ENCODE assay signal across 1 cellular context in the genomic region with DNA sequence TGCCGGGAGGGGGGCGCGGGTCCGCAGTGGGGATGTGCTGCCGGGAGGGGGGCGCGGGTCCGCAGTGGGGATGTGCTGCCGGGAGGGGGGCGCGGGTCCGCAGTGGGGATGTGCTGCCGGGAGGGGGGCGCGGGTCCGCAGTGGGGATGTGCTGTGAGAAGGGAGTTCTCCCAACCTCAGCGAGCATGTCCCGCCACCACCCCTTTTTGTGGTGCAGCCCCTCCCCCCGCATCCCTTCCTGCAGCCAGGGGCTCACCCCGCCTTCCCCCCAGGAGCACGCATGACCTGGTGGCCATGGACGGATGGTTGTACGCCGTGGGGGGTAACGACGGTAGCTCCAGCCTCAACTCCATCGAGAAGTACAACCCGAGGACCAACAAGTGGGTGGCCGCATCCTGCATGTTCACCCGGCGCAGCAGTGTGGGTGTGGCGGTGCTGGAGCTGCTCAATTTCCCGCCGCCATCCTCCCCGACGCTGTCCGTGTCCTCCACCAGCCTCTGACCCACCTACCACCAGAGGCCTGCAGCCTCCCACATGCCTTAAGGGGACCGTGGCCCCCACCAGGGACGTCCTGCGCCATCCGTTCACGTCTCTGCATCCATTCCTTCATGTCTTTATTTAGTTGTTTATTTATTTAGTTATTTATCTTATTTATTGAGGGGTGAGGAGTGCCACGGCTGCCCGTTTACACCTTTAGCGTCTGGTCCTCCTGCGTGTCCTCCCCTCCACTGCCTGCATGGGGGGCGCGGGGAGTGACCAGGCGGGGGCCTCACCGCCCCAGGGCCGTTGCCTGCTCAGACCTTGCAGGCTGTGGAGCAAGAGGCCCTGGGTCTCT.
TF ChIP-seq lines count a peak whose summit lies in the region.

No MANE protein-coding gene starts in this region.

TF ChIP-seq in HEK293, 187 proteins besides CTCF, POLR2A, EP300 and RAD21 (continued from another document and continues in another):
- TF ChIP-seq, protein P1, sequence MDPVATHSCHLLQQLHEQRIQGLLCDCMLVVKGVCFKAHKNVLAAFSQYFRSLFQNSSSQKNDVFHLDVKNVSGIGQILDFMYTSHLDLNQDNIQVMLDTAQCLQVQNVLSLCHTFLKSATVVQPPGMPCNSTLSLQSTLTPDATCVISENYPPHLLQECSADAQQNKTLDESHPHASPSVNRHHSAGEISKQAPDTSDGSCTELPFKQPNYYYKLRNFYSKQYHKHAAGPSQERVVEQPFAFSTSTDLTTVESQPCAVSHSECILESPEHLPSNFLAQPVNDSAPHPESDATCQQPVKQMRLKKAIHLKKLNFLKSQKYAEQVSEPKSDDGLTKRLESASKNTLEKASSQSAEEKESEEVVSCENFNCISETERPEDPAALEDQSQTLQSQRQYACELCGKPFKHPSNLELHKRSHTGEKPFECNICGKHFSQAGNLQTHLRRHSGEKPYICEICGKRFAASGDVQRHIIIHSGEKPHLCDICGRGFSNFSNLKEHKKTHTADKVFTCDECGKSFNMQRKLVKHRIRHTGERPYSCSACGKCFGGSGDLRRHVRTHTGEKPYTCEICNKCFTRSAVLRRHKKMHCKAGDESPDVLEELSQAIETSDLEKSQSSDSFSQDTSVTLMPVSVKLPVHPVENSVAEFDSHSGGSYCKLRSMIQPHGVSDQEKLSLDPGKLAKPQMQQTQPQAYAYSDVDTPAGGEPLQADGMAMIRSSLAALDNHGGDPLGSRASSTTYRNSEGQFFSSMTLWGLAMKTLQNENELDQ (tag by site-specific recombination; IDR thresholded peaks at IDR 0.05; ENCODE audit: low read depth), result no peak
- no peak for TF ChIP-seq ZNF292 (tag by site-specific recombination; IDR thresholded peaks at IDR 0.05; ENCODE audit: borderline replicate concordance, low read depth)
- TF ChIP-seq ZNF529 (tag by site-specific recombination; IDR thresholded peaks at IDR 0.05; ENCODE audit: insufficient replicate concordance), result no peak
- TF ChIP-seq, protein P2, sequence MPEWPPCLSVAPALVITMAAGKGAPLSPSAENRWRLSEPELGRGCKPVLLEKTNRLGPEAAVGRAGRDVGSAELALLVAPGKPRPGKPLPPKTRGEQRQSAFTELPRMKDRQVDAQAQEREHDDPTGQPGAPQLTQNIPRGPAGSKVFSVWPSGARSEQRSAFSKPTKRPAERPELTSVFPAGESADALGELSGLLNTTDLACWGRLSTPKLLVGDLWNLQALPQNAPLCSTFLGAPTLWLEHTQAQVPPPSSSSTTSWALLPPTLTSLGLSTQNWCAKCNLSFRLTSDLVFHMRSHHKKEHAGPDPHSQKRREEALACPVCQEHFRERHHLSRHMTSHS (tag by site-specific recombination; IDR thresholded peaks at IDR 0.05), result no peak
- no peak for TF ChIP-seq ZNF791 (tag by site-specific recombination; IDR thresholded peaks at IDR 0.05)
- peak; percentile 24; the same call in 1 of the 2 replicates for TF ChIP-seq KLF8 (tag by site-specific recombination; IDR thresholded peaks at IDR 0.05)
- TF ChIP-seq GLIS2 (tag by site-specific recombination; IDR thresholded peaks at IDR 0.05), result no peak
- peak; percentile 80 for TF ChIP-seq SCRT1 (tag by site-specific recombination; IDR thresholded peaks at IDR 0.05; ENCODE audit: borderline replicate concordance)
- no peak for TF ChIP-seq ZNF785 (tag by site-specific recombination; IDR thresholded peaks at IDR 0.05)
- no peak for TF ChIP-seq ZFP3 (tag by site-specific recombination; IDR thresholded peaks at IDR 0.05; ENCODE audit: low read depth)
- no peak for TF ChIP-seq PRDM1 (tag by site-specific recombination; IDR thresholded peaks at IDR 0.05)
- TF ChIP-seq ZNF629 (tag by site-specific recombination; IDR thresholded peaks at IDR 0.05), result no peak
- TF ChIP-seq ZNF670 (tag by site-specific recombination; IDR thresholded peaks at IDR 0.05; ENCODE audit: low read depth), result no peak
- TF ChIP-seq ZNF701 (tag by site-specific recombination; IDR thresholded peaks at IDR 0.05), result no peak
- TF ChIP-seq ZNF776 (tag by site-specific recombination; IDR thresholded peaks at IDR 0.05; ENCODE audit: borderline replicate concordance), result no peak
- no peak for TF ChIP-seq ZNF660 (tag by site-specific recombination; IDR thresholded peaks at IDR 0.05)
- TF ChIP-seq, protein P3, sequence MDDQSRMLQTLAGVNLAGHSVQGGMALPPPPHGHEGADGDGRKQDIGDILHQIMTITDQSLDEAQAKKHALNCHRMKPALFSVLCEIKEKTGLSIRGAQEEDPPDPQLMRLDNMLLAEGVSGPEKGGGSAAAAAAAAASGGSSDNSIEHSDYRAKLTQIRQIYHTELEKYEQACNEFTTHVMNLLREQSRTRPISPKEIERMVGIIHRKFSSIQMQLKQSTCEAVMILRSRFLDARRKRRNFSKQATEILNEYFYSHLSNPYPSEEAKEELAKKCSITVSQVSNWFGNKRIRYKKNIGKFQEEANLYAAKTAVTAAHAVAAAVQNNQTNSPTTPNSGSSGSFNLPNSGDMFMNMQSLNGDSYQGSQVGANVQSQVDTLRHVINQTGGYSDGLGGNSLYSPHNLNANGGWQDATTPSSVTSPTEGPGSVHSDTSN (CRISPR knock-in tag; IDR thresholded peaks at IDR 0.05), result no peak
- no peak for TF ChIP-seq ZNF223 (tag by site-specific recombination; IDR thresholded peaks at IDR 0.05)
- TF ChIP-seq, protein P4, sequence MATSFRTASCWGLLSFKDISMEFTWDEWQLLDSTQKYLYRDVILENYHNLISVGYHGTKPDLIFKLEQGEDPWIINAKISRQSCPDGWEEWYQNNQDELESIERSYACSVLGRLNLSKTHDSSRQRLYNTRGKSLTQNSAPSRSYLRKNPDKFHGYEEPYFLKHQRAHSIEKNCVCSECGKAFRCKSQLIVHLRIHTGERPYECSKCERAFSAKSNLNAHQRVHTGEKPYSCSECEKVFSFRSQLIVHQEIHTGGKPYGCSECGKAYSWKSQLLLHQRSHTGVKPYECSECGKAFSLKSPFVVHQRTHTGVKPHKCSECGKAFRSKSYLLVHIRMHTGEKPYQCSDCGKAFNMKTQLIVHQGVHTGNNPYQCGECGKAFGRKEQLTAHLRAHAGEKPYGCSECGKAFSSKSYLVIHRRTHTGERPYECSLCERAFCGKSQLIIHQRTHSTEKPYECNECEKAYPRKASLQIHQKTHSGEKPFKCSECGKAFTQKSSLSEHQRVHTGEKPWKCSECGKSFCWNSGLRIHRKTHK (tag by site-specific recombination; IDR thresholded peaks at IDR 0.05), result no peak
- no peak for TF ChIP-seq ZNF621 (tag by site-specific recombination; IDR thresholded peaks at IDR 0.05)
- TF ChIP-seq TRIM28 (IDR thresholded peaks at IDR 0.05; ENCODE audit: borderline replicate concordance, low read length), result no peak
- TF ChIP-seq ZNF169 (tag by site-specific recombination; IDR thresholded peaks at IDR 0.05), result no peak
- no peak for TF ChIP-seq ZFP69B (tag by site-specific recombination; IDR thresholded peaks at IDR 0.05)
- no peak for TF ChIP-seq ZNF16 (tag by site-specific recombination; IDR thresholded peaks at IDR 0.05; ENCODE audit: low read depth)
- TF ChIP-seq, protein P5, sequence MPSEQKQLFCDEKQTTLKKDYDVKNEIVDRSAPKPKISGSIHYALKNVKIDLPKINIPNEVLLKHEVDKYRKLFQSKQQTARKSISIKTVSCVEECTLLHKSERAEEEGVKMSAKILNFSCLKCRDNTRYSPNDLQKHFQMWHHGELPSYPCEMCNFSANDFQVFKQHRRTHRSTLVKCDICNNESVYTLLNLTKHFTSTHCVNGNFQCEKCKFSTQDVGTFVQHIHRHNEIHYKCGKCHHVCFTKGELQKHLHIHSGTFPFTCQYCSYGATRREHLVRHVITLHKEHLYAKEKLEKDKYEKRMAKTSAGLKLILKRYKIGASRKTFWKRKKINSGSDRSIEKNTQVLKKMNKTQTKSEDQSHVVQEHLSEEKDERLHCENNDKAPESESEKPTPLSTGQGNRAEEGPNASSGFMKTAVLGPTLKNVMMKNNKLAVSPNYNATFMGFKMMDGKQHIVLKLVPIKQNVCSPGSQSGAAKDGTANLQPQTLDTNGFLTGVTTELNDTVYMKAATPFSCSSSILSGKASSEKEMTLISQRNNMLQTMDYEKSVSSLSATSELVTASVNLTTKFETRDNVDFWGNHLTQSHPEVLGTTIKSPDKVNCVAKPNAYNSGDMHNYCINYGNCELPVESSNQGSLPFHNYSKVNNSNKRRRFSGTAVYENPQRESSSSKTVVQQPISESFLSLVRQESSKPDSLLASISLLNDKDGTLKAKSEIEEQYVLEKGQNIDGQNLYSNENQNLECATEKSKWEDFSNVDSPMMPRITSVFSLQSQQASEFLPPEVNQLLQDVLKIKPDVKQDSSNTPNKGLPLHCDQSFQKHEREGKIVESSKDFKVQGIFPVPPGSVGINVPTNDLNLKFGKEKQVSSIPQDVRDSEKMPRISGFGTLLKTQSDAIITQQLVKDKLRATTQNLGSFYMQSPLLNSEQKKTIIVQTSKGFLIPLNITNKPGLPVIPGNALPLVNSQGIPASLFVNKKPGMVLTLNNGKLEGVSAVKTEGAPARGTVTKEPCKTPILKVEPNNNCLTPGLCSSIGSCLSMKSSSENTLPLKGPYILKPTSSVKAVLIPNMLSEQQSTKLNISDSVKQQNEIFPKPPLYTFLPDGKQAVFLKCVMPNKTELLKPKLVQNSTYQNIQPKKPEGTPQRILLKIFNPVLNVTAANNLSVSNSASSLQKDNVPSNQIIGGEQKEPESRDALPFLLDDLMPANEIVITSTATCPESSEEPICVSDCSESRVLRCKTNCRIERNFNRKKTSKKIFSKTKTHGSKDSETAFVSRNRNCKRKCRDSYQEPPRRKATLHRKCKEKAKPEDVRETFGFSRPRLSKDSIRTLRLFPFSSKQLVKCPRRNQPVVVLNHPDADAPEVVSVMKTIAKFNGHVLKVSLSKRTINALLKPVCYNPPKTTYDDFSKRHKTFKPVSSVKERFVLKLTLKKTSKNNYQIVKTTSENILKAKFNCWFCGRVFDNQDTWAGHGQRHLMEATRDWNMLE (tag by site-specific recombination; conservative IDR thresholded peaks at IDR 0.05; ENCODE audit: low read depth), result no peak
- TF ChIP-seq ZFHX2 (tag by site-specific recombination; conservative IDR thresholded peaks at IDR 0.05), result 0 out of 2 replicates have a peak, but pooled peaks have one; percentile 34
- no peak for TF ChIP-seq ZIC2 (tag by site-specific recombination; IDR thresholded peaks at IDR 0.05)
- TF ChIP-seq YY1 (tag by site-specific recombination; IDR thresholded peaks at IDR 0.05), result no peak
- TF ChIP-seq, protein P6, sequence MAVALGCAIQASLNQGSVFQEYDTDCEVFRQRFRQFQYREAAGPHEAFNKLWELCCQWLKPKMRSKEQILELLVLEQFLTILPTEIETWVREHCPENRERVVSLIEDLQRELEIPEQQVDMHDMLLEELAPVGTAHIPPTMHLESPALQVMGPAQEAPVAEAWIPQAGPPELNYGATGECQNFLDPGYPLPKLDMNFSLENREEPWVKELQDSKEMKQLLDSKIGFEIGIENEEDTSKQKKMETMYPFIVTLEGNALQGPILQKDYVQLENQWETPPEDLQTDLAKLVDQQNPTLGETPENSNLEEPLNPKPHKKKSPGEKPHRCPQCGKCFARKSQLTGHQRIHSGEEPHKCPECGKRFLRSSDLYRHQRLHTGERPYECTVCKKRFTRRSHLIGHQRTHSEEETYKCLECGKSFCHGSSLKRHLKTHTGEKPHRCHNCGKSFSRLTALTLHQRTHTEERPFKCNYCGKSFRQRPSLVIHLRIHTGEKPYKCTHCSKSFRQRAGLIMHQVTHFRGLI (tag by site-specific recombination; IDR thresholded peaks at IDR 0.05), result no peak
- no peak for TF ChIP-seq ZNF571 (tag by site-specific recombination; IDR thresholded peaks at IDR 0.05)
- no peak for TF ChIP-seq REPIN1 (tag by site-specific recombination; IDR thresholded peaks at IDR 0.05; ENCODE audit: low read depth)
- TF ChIP-seq, protein P7, sequence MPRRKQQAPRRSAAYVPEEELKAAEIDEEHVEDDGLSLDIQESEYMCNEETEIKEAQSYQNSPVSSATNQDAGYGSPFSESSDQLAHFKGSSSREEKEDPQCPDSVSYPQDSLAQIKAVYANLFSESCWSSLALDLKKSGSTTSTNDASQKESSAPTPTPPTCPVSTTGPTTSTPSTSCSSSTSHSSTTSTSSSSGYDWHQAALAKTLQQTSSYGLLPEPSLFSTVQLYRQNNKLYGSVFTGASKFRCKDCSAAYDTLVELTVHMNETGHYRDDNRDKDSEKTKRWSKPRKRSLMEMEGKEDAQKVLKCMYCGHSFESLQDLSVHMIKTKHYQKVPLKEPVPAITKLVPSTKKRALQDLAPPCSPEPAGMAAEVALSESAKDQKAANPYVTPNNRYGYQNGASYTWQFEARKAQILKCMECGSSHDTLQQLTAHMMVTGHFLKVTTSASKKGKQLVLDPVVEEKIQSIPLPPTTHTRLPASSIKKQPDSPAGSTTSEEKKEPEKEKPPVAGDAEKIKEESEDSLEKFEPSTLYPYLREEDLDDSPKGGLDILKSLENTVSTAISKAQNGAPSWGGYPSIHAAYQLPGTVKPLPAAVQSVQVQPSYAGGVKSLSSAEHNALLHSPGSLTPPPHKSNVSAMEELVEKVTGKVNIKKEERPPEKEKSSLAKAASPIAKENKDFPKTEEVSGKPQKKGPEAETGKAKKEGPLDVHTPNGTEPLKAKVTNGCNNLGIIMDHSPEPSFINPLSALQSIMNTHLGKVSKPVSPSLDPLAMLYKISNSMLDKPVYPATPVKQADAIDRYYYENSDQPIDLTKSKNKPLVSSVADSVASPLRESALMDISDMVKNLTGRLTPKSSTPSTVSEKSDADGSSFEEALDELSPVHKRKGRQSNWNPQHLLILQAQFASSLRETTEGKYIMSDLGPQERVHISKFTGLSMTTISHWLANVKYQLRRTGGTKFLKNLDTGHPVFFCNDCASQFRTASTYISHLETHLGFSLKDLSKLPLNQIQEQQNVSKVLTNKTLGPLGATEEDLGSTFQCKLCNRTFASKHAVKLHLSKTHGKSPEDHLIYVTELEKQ (tag by site-specific recombination; IDR thresholded peaks at IDR 0.05; ENCODE audit: borderline replicate concordance), result no peak
- no peak for TF ChIP-seq ZNF112 (tag by site-specific recombination; IDR thresholded peaks at IDR 0.05)
- no peak for TF ChIP-seq ZNF747 (tag by site-specific recombination; IDR thresholded peaks at IDR 0.05)
- TF ChIP-seq, protein P8, sequence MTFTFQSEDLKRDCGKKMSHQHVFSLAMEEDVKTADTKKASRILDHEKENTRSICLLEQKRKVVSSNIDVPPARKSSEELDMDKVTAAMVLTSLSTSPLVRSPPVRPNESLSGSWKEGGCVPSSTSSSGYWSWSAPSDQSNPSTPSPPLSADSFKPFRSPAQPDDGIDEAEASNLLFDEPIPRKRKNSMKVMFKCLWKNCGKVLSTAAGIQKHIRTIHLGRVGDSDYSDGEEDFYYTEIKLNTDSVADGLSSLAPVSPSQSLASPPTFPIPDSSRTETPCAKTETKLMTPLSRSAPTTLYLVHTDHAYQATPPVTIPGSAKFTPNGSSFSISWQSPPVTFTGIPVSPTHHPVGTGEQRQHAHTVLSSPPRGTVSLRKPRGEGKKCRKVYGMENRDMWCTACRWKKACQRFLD (tag by site-specific recombination; IDR thresholded peaks at IDR 0.05), result no peak
- TF ChIP-seq, protein P9, sequence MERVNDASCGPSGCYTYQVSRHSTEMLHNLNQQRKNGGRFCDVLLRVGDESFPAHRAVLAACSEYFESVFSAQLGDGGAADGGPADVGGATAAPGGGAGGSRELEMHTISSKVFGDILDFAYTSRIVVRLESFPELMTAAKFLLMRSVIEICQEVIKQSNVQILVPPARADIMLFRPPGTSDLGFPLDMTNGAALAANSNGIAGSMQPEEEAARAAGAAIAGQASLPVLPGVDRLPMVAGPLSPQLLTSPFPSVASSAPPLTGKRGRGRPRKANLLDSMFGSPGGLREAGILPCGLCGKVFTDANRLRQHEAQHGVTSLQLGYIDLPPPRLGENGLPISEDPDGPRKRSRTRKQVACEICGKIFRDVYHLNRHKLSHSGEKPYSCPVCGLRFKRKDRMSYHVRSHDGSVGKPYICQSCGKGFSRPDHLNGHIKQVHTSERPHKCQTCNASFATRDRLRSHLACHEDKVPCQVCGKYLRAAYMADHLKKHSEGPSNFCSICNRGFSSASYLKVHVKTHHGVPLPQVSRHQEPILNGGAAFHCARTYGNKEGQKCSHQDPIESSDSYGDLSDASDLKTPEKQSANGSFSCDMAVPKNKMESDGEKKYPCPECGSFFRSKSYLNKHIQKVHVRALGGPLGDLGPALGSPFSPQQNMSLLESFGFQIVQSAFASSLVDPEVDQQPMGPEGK (tag by site-specific recombination; IDR thresholded peaks at IDR 0.05), result no peak
- TF ChIP-seq EGR2 (tag by site-specific recombination; IDR thresholded peaks at IDR 0.05; ENCODE audit: low read depth), result no peak
